In genomic region chr20:49601153-49601924, GRCh38 we compare ENCODE assay signal across 1 cellular context.
TF ChIP-seq lines count a peak whose summit lies in the region.

No MANE protein-coding gene starts in this region.

TF ChIP-seq in HepG2, 621 proteins besides CTCF, POLR2A, EP300 and RAD21 (continues in another document):
- TF ChIP-seq CAMTA2 (CRISPR knock-in tag; IDR thresholded peaks at IDR 0.05; ENCODE audit: borderline replicate concordance) (0 out of 2 replicates have a peak, but pooled peaks have one; percentile 7), GPBP1L1 (CRISPR knock-in tag; IDR thresholded peaks at IDR 0.05) (no peak), ZNF30 (CRISPR knock-in tag; IDR thresholded peaks at IDR 0.05) (0 out of 2 replicates have a peak, but pooled peaks have one; percentile 79), PAXIP1 (CRISPR knock-in tag; conservative IDR thresholded peaks at IDR 0.05) (no peak), ZNF672 (CRISPR knock-in tag; IDR thresholded peaks at IDR 0.05) (no peak), THRA (CRISPR knock-in tag; IDR thresholded peaks at IDR 0.05; ENCODE audit: borderline replicate concordance) (no peak), ZNF770 (CRISPR knock-in tag; IDR thresholded peaks at IDR 0.05) (peak; percentile 93), ZNF83 (CRISPR knock-in tag; IDR thresholded peaks at IDR 0.05; ENCODE audit: borderline replicate concordance) (0 out of 2 replicates have a peak, but pooled peaks have one; percentile 47), NFATC3 (CRISPR knock-in tag; IDR thresholded peaks at IDR 0.05) (no peak), ZNF513 (CRISPR knock-in tag; conservative IDR thresholded peaks at IDR 0.05) (no peak), ATRX (CRISPR knock-in tag; IDR thresholded peaks at IDR 0.05; ENCODE audit: borderline replicate concordance) (no peak), ZNF251 (CRISPR knock-in tag; IDR thresholded peaks at IDR 0.05) (no peak), ELF4 (CRISPR knock-in tag; IDR thresholded peaks at IDR 0.05; ENCODE audit: borderline replicate concordance) (no peak), ZSCAN5A (CRISPR knock-in tag; IDR thresholded peaks at IDR 0.05; ENCODE audit: borderline replicate concordance) (no peak), ZNF510 (CRISPR knock-in tag; IDR thresholded peaks at IDR 0.05; ENCODE audit: low read depth) (no peak), THYN1 (CRISPR knock-in tag; IDR thresholded peaks at IDR 0.05; ENCODE audit: borderline replicate concordance, low read depth) (no peak), ZNF646 (CRISPR knock-in tag; IDR thresholded peaks at IDR 0.05) (0 out of 2 replicates have a peak, but pooled peaks have one; percentile 8), ZNF768 (CRISPR knock-in tag; IDR thresholded peaks at IDR 0.05) (no peak), DMTF1 (CRISPR knock-in tag; IDR thresholded peaks at IDR 0.05) (no peak), GMEB1 (CRISPR knock-in tag; IDR thresholded peaks at IDR 0.05; ENCODE audit: borderline replicate concordance) (no peak), KLF9 (CRISPR knock-in tag; IDR thresholded peaks at IDR 0.05; ENCODE audit: low read depth) (no peak), SP140L (CRISPR knock-in tag; IDR thresholded peaks at IDR 0.05; ENCODE audit: borderline replicate concordance) (no peak), CENPX (CRISPR knock-in tag; IDR thresholded peaks at IDR 0.05) (no peak), FOXK1 (CRISPR knock-in tag; IDR thresholded peaks at IDR 0.05; ENCODE audit: borderline replicate concordance, low read depth) (no peak), DZIP1 (CRISPR knock-in tag; IDR thresholded peaks at IDR 0.05) (no peak), NCOA1 (CRISPR knock-in tag; IDR thresholded peaks at IDR 0.05) (0 out of 2 replicates have a peak, but pooled peaks have one; percentile 2), RNF2 (conservative IDR thresholded peaks at IDR 0.05; ENCODE audit: low read depth) (no peak)
